8 cellular contexts compared by ENCODE assay signal in the genomic region with DNA sequence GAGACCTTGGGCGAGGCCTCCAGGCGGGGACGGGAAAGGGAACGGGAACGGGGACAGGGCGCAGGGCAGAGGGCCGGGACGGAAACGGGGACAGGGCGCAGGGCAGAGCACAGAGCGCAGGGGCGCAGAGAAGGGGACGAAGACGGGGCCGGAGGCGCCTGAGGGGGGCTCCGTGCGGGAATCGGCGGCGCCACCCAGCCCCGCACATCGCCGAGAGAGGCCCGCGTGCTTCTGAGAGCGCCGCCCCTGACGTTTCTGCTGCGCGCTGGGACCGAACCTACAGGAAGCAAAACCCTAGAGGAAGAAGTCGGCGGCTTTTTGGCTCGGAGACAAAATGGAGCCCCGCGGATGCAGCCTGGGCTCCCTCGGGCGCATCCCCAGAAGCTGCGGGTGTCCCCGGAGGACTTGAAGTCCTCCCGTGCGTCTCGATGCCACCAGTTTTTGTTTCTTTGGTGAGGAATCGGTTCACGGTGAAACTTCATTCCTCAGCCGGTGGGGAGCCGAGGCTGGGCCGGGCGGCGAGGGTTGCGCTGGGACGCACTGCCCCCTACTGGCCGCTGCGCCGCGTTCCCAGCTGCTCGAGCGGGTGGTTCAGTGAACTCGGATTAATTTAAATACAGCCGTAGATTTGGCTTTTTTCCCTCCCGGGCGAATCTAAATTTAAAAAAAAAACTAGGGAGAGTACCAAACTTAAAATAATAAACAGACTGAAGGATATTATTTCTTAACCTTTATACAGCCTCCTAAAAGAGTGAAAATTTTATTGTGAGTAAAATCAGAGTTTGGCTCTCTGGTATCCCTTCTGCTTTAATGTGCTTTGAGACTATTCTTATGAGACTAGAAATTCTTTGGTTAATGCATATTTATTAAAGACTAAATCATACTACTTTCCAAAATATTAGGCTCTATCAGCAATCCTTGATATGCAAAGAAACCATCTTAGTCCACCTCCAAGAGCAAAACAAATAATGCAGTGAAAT.
DNase-seq lines count a peak whose midpoint lies in the region; ATAC-seq and TF ChIP-seq lines count a peak whose summit lies in the region.

No MANE protein-coding gene starts in this region.

- H2BK5ac ChIP-seq in trophoblast cell (ENCODE audit: low read depth, low read length, poor library complexity): peak overlapping the region; percentile 60

- peak overlapping the region; percentile 87 for H3K27ac ChIP-seq in HUES48 (ENCODE audit: low read depth, low read length)
- peak overlapping the region; percentile 40 for H3K27ac ChIP-seq in adipose tissue (ENCODE audit: low read depth, low read length)
- peak overlapping the region; percentile 86 to 98 (median 94) for H3K27ac ChIP-seq in heart left ventricle
- peak overlapping the region; percentile 12 for H3K27ac ChIP-seq in trophoblast cell (ENCODE audit: low read depth, low read length)
- peak overlapping the region; percentile 84 to 89 for H3K27ac ChIP-seq in tibial artery

- no peaks in the 10 kb centered on the region for H3K27me3 ChIP-seq in HUES48 (ENCODE audit: control insufficient read depth, insufficient read depth, low read length)
- H3K27me3 ChIP-seq in heart left ventricle: peaks cover 0 to 3% (median 0%) of the 10 kb centered on the region in 9 donors
- no peaks in the 10 kb centered on the region for H3K27me3 ChIP-seq in trophoblast cell (ENCODE audit: insufficient read depth, low read length)
- no peaks in the 10 kb centered on the region for H3K27me3 ChIP-seq in tibial artery

- peak overlapping the region; percentile 99 for H3K14ac ChIP-seq in trophoblast cell (ENCODE audit: low read length)

- WGBS in adipose tissue, 3 donors: 0% methylated on average over 60 to 63 of the region's 63 CpGs
- WGBS in heart left ventricle, 4 donors: 0 to 1% (median 1%) methylated on average over 48 to 63 of the region's 63 CpGs
- no CpG with 5 or more reads among the region's 63 CpGs for WGBS in trophoblast cell (ENCODE audit: extremely low coverage, insufficient coverage, insufficient read length)

- peak overlapping the region; percentile 78 for H3K4me2 ChIP-seq in trophoblast cell (ENCODE audit: low read length)

- H3K79me1 ChIP-seq in trophoblast cell (ENCODE audit: low read length): peaks cover 7% of the 10 kb centered on the region

- TF ChIP-seq CTCF in heart left ventricle (IDR thresholded peaks at IDR 0.05): peak; percentile 88 to 98 (median 93)
- peak; percentile 88 to 96 for TF ChIP-seq CTCF in tibial artery (IDR thresholded peaks at IDR 0.05)

- intact Hi-C loops in heart left ventricle (cut with DNase I): loop anchor here in 9 of 10 donors (1.0 to 10.0 kb wide), 22 partner anchors 43 to 383 kb away; a partner anchor contains a TSS
- intact Hi-C loops in tibial artery (cut with DNase I; ENCODE audit: low total_unique reads): loop anchor here (5.0 kb wide), 1 partner anchor 351 kb away; a partner anchor contains a TSS

- H3K23ac ChIP-seq in trophoblast cell (ENCODE audit: low read length): no peak overlapping the region

- peak overlapping the region; percentile 100 for H3K18ac ChIP-seq in trophoblast cell (ENCODE audit: low read length)

- DNase-seq in DMS79 treated with DMSO at 0.1 percent for 48 hours (lab: John Stamatoyannopoulos, UW) (peak; percentile 50), SKM-1 treated with dmso at 0.1 percent for 144 hours (lab: John Stamatoyannopoulos, UW; ENCODE audit: unreplicated experiment) (peak; percentile 79), heart left ventricle (peak; percentile 67 to 88 (median 82)), trophoblast cell (peak; percentile 64 to 85), tibial artery (peak; percentile 60 to 83)

- H3K79me2 ChIP-seq in trophoblast cell (ENCODE audit: control insufficient read depth, insufficient read depth, low read length, poor library complexity): peaks cover 4% of the 10 kb centered on the region

- peak overlapping the region; percentile 97 for H2BK12ac ChIP-seq in trophoblast cell (ENCODE audit: low read length)

- peak; percentile 94 for ATAC-seq in GM21423 (IDR thresholded peaks at IDR 0.05; ENCODE audit: unreplicated experiment)
- ATAC-seq in heart left ventricle: peak; percentile 85 to 92 (median 88)

- peak overlapping the region; percentile 100 for H4K8ac ChIP-seq in trophoblast cell (ENCODE audit: low read depth, low read length)

- H4K91ac ChIP-seq in trophoblast cell (ENCODE audit: low read depth, low read length): peak overlapping the region; percentile 99

- H2AK5ac ChIP-seq in trophoblast cell (ENCODE audit: low read length): peak overlapping the region; percentile 30

- peak overlapping the region; percentile 97 for H3K4ac ChIP-seq in trophoblast cell (ENCODE audit: low read depth, low read length)

- peaks cover 50% of the 10 kb centered on the region for H3K4me1 ChIP-seq in HUES48 (ENCODE audit: control insufficient read depth, insufficient read depth, low read length)
- peaks cover 0 to 27% (median 8%) of the 10 kb centered on the region in 12 donors for H3K4me1 ChIP-seq in heart left ventricle
- H3K4me1 ChIP-seq in trophoblast cell (ENCODE audit: control insufficient read depth in 1 of 2, insufficient read depth in 2 of 2, low read length in 2 of 2): peaks cover 2 to 4% of the 10 kb centered on the region in 2 experiments
- peaks cover 0 to 34% (median 11%) of the 10 kb centered on the region in 4 donors for H3K4me1 ChIP-seq in tibial artery

- peak overlapping the region; percentile 46 for H4K12ac ChIP-seq in trophoblast cell (ENCODE audit: low read depth, low read length)

- H2BK120ac ChIP-seq in trophoblast cell (ENCODE audit: insufficient read depth, low read length, poor library complexity): peak overlapping the region; percentile 99

- H3K36me3 ChIP-seq in HUES48 (ENCODE audit: control insufficient read depth, insufficient read depth, low read length) (no peaks in the 10 kb centered on the region), heart left ventricle (no peaks in the 10 kb centered on the region), trophoblast cell (ENCODE audit: control insufficient read depth in 1 of 2, insufficient read depth in 2 of 2, low read length in 2 of 2) (no peaks in the 10 kb centered on the region), tibial artery (no peaks in the 10 kb centered on the region)

- H3K9me3 ChIP-seq in HUES48 (ENCODE audit: control insufficient read depth, insufficient read depth, low read length) (no peaks in the 10 kb centered on the region), heart left ventricle (no peaks in the 10 kb centered on the region), trophoblast cell (ENCODE audit: insufficient read depth, low read depth, low read length) (no peaks in the 10 kb centered on the region), tibial artery (no peaks in the 10 kb centered on the region)

- H3K4me3 ChIP-seq in HUES48 (ENCODE audit: low read depth, low read length) (peak overlapping the region; percentile 73), heart left ventricle (peak overlapping the region; percentile 40 to 73 (median 62)), trophoblast cell (ENCODE audit: low read depth, low read length) (peak overlapping the region; percentile 81), tibial artery (peak overlapping the region; percentile 67 to 79)

- H3K9ac ChIP-seq in HUES48 (ENCODE audit: low read depth, low read length) (peak overlapping the region; percentile 86), trophoblast cell (ENCODE audit: low read length) (peak overlapping the region; percentile 83)

- H2AFZ ChIP-seq in trophoblast cell (ENCODE audit: insufficient read depth, low read length, poor library complexity): peak overlapping the region; percentile 99

- no peak for TF ChIP-seq POLR2A in heart left ventricle (IDR thresholded peaks at IDR 0.05)

Comparison
In these comparisons a context has a peak if more than half of its experiments do, and no peak if none do; other contexts are left out.
1. Peak in every context shown above with its lines: DNase-seq, ATAC-seq, H3K4me3 ChIP-seq and H3K27ac ChIP-seq.
2. H3K27ac ChIP-seq: peak in every context shown above with its lines; median percentile 94 in heart left ventricle; 87 in HUES48; 86 in tibial artery; 40 in adipose tissue; 12 in trophoblast cell.